Comparison of ENCODE assay signal across 1 cellular context in genomic region chr1:198156745-198157240, GRCh38.
TF ChIP-seq lines count a peak whose summit lies in the region.

NEK7 (plus strand) TSS chr1:198156998; CDS start chr1:198232581, 75,583 bp downstream.

TF ChIP-seq in HepG2, 621 proteins besides CTCF, POLR2A, EP300 and RAD21 (continued from another document):
- TF ChIP-seq ZNF318 (CRISPR knock-in tag; IDR thresholded peaks at IDR 0.05) (no peak), ZNF496 (CRISPR knock-in tag; IDR thresholded peaks at IDR 0.05; ENCODE audit: insufficient replicate concordance) (no peak), AGO2 (optimal IDR thresholded peaks at IDR 0.05; ENCODE audit: low read depth, low read length) (no peak), GTF3A (CRISPR knock-in tag; conservative IDR thresholded peaks at IDR 0.05) (no peak)
